1 cellular context compared by ENCODE assay signal in genomic region chr4:2497931-2498330, GRCh38.
A peak's percentile ranks its signal among the peaks of the same experiment; 100 is the strongest.
TF ChIP-seq lines count a peak whose summit lies in the region.

No MANE protein-coding gene starts in this region.

TF ChIP-seq in GM12878, 131 proteins besides CTCF, POLR2A, EP300 and RAD21 (continued from another document and continues in another):
- no peak for TF ChIP-seq CEBPZ (IDR thresholded peaks at IDR 0.05; ENCODE audit: low read depth, low read length)
- no peak for TF ChIP-seq NFXL1 (IDR thresholded peaks at IDR 0.05; ENCODE audit: borderline replicate concordance)
- no peak for TF ChIP-seq STAT3 (IDR thresholded peaks at IDR 0.05; ENCODE audit: low read depth, low read length)
- TF ChIP-seq, protein P1, sequence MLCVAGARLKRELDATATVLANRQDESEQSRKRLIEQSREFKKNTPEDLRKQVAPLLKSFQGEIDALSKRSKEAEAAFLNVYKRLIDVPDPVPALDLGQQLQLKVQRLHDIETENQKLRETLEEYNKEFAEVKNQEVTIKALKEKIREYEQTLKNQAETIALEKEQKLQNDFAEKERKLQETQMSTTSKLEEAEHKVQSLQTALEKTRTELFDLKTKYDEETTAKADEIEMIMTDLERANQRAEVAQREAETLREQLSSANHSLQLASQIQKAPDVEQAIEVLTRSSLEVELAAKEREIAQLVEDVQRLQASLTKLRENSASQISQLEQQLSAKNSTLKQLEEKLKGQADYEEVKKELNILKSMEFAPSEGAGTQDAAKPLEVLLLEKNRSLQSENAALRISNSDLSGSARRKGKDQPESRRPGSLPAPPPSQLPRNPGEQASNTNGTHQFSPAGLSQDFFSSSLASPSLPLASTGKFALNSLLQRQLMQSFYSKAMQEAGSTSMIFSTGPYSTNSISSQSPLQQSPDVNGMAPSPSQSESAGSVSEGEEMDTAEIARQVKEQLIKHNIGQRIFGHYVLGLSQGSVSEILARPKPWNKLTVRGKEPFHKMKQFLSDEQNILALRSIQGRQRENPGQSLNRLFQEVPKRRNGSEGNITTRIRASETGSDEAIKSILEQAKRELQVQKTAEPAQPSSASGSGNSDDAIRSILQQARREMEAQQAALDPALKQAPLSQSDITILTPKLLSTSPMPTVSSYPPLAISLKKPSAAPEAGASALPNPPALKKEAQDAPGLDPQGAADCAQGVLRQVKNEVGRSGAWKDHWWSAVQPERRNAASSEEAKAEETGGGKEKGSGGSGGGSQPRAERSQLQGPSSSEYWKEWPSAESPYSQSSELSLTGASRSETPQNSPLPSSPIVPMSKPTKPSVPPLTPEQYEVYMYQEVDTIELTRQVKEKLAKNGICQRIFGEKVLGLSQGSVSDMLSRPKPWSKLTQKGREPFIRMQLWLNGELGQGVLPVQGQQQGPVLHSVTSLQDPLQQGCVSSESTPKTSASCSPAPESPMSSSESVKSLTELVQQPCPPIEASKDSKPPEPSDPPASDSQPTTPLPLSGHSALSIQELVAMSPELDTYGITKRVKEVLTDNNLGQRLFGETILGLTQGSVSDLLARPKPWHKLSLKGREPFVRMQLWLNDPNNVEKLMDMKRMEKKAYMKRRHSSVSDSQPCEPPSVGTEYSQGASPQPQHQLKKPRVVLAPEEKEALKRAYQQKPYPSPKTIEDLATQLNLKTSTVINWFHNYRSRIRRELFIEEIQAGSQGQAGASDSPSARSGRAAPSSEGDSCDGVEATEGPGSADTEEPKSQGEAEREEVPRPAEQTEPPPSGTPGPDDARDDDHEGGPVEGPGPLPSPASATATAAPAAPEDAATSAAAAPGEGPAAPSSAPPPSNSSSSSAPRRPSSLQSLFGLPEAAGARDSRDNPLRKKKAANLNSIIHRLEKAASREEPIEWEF (IDR thresholded peaks at IDR 0.05; ENCODE audit: insufficient replicate concordance, low read depth, low read length) = no peak
- 0 out of 2 replicates have a peak, but pooled peaks have one; percentile 52 for TF ChIP-seq IRF4 (IDR thresholded peaks at IDR 0.05; ENCODE audit: low read depth, low read length)
- TF ChIP-seq RAD51 (IDR thresholded peaks at IDR 0.05) = no peak
- TF ChIP-seq BCL3 (IDR thresholded peaks at IDR 0.05; ENCODE audit: borderline replicate concordance, insufficient read depth, low read depth, low read length, poor library complexity, severe bottlenecking) = no peak
- no peak for TF ChIP-seq ZNF384 (IDR thresholded peaks at IDR 0.05; ENCODE audit: borderline replicate concordance, low read depth, low read length)
- TF ChIP-seq, protein P2, sequence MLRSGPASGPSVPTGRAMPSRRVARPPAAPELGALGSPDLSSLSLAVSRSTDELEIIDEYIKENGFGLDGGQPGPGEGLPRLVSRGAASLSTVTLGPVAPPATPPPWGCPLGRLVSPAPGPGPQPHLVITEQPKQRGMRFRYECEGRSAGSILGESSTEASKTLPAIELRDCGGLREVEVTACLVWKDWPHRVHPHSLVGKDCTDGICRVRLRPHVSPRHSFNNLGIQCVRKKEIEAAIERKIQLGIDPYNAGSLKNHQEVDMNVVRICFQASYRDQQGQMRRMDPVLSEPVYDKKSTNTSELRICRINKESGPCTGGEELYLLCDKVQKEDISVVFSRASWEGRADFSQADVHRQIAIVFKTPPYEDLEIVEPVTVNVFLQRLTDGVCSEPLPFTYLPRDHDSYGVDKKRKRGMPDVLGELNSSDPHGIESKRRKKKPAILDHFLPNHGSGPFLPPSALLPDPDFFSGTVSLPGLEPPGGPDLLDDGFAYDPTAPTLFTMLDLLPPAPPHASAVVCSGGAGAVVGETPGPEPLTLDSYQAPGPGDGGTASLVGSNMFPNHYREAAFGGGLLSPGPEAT (IDR thresholded peaks at IDR 0.05; ENCODE audit: low read depth) = peak; percentile 46; the same call in 1 of the 2 replicates
- TF ChIP-seq ESRRA (IDR thresholded peaks at IDR 0.05; ENCODE audit: low read length) = no peak
- no peak for TF ChIP-seq NKRF (conservative IDR thresholded peaks at IDR 0.05)
- TF ChIP-seq NBN (IDR thresholded peaks at IDR 0.05) = peak; percentile 74; the same call in 1 of the 2 replicates
- no peak for TF ChIP-seq MYC (IDR thresholded peaks at IDR 0.05; ENCODE audit: insufficient read depth, insufficient read length, insufficient replicate concordance, low read length, severe bottlenecking)
- TF ChIP-seq SIN3A (IDR thresholded peaks at IDR 0.05; ENCODE audit: low read depth, low read length) = no peak
- TF ChIP-seq TARDBP (IDR thresholded peaks at IDR 0.05; ENCODE audit: borderline replicate concordance) = no peak
- no peak for TF ChIP-seq SREBF1 (IDR thresholded peaks at IDR 0.05; ENCODE audit: low read length)
- TF ChIP-seq POLR2AphosphoS2 (IDR thresholded peaks at IDR 0.05; ENCODE audit: low read depth, low read length) = no peak
- TF ChIP-seq ETV6 (conservative IDR thresholded peaks at IDR 0.05 in 1 of 2, IDR thresholded peaks at IDR 0.05 in 1 of 2; ENCODE audit: borderline replicate concordance in 1 of 2, low read depth in 1 of 2) = no peak
- TF ChIP-seq ZNF24 (IDR thresholded peaks at IDR 0.05) = no peak
- no peak for TF ChIP-seq KAT2A (conservative IDR thresholded peaks at IDR 0.05; ENCODE audit: control insufficient read depth, low read depth, low read length)
- no peak for TF ChIP-seq MEF2A (IDR thresholded peaks at IDR 0.05; ENCODE audit: insufficient read depth, low read depth, low read length)
- TF ChIP-seq BRCA1 (IDR thresholded peaks at IDR 0.05; ENCODE audit: low read depth, low read length) = no peak
- no peak for TF ChIP-seq SUZ12 (IDR thresholded peaks at IDR 0.05; ENCODE audit: unreplicated experiment)
- TF ChIP-seq, protein P3, sequence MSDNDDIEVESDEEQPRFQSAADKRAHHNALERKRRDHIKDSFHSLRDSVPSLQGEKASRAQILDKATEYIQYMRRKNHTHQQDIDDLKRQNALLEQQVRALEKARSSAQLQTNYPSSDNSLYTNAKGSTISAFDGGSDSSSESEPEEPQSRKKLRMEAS (IDR thresholded peaks at IDR 0.05; ENCODE audit: low read depth, low read length) = no peak
- TF ChIP-seq BACH1 (IDR thresholded peaks at IDR 0.05; ENCODE audit: borderline replicate concordance) = no peak
- TF ChIP-seq ZNF274 (IDR thresholded peaks at IDR 0.05; ENCODE audit: insufficient read depth, insufficient read length) = no peak
- TF ChIP-seq, protein P4, sequence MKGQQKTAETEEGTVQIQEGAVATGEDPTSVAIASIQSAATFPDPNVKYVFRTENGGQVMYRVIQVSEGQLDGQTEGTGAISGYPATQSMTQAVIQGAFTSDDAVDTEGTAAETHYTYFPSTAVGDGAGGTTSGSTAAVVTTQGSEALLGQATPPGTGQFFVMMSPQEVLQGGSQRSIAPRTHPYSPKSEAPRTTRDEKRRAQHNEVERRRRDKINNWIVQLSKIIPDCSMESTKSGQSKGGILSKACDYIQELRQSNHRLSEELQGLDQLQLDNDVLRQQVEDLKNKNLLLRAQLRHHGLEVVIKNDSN (IDR thresholded peaks at IDR 0.05; ENCODE audit: borderline replicate concordance, extremely low read length, insufficient read depth, low read depth, low read length) = no peak
- TF ChIP-seq SREBF2 (IDR thresholded peaks at IDR 0.05; ENCODE audit: low read length) = no peak
- TF ChIP-seq FOXK2 (IDR thresholded peaks at IDR 0.05) = no peak
- no peak for TF ChIP-seq HDGF (IDR thresholded peaks at IDR 0.05)
- TF ChIP-seq EGR1 (IDR thresholded peaks at IDR 0.05; ENCODE audit: borderline replicate concordance in 1 of 2, low read depth in 2 of 2, low read length in 2 of 2) = no peak
- TF ChIP-seq ASH2L (IDR thresholded peaks at IDR 0.05; ENCODE audit: borderline replicate concordance, low read depth) = no peak
- no peak for TF ChIP-seq ZNF217 (IDR thresholded peaks at IDR 0.05)
- no peak for TF ChIP-seq BCLAF1 (IDR thresholded peaks at IDR 0.05)
- TF ChIP-seq, protein P5, sequence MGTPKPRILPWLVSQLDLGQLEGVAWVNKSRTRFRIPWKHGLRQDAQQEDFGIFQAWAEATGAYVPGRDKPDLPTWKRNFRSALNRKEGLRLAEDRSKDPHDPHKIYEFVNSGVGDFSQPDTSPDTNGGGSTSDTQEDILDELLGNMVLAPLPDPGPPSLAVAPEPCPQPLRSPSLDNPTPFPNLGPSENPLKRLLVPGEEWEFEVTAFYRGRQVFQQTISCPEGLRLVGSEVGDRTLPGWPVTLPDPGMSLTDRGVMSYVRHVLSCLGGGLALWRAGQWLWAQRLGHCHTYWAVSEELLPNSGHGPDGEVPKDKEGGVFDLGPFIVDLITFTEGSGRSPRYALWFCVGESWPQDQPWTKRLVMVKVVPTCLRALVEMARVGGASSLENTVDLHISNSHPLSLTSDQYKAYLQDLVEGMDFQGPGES (IDR thresholded peaks at IDR 0.05) = no peak
- no peak for TF ChIP-seq MYB (IDR thresholded peaks at IDR 0.05; ENCODE audit: borderline replicate concordance, low read depth, low read length)
- TF ChIP-seq E2F4 (IDR thresholded peaks at IDR 0.05; ENCODE audit: low read depth, low read length) = no peak
- no peak for TF ChIP-seq POLR2AphosphoS5 (IDR thresholded peaks at IDR 0.05; ENCODE audit: low read length)
- TF ChIP-seq NR2F1 (conservative IDR thresholded peaks at IDR 0.05) = no peak
- TF ChIP-seq DPF2 (IDR thresholded peaks at IDR 0.05) = no peak
- no peak for TF ChIP-seq HCFC1 (IDR thresholded peaks at IDR 0.05; ENCODE audit: low read length)
